ENCODE assay signal across 8 cellular contexts in the genomic region with DNA sequence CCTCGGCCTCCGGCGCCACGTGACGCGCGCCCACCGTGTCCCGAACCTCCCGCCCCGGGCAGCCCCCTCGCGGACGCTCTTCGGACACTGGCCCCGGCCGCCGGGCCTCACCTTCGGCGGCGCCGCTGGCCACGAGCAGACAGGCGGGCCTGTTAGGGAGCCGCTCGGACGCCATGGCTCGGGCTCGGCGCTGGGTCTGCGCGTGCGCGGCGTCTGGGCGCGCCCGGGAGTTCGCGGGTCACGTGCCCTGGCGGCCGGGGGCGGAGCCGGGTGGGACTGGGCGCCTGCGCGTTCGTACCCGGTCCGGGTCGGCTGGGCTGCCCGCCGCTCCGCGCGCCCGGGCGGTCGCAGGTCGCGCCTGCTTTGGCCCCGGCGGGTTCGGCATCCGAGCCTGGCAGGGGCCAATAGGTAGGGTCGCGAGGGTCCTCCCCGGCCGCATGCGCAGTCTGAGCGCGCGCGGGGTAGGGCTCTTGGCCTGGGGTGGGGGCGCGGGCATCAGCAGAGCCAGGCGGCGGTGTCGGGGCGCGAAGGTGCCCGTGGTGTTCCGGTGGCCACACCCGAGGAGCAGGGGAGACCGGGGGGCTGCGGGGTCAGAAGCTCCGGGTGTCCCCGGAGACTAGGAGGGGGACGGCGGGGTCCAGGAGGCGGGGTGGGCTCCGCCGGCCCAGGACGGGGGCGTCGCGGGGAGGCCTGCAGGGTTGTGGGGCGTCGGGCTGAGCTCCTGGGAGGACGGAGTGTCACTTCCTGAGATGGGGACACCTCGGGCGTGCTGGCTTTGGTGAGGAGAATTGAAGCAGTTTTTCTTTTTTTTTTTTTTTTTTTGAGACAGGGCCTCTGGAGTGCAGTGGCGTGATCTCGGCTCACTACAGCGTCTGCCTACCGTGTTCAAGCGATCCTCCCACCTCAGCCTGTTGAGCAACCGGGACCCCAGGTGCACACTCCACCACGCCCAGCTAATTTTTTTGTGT. TPM values are rescaled to one million over a fixed set of nuclear protein-coding genes. Genes with fewer than 3 reads are reported as not detected.
DNase-seq lines count a peak whose midpoint lies in the region; ATAC-seq and TF ChIP-seq lines count a peak whose summit lies in the region.

A gene with protein sequence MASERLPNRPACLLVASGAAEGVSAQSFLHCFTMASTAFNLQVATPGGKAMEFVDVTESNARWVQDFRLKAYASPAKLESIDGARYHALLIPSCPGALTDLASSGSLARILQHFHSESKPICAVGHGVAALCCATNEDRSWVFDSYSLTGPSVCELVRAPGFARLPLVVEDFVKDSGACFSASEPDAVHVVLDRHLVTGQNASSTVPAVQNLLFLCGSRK (minus strand): TSS at position 200 of the 968 bp plus-strand sequence. CDS start 25 bp downstream, at position 175.

- H4K20me1 ChIP-seq in OCI-LY7 (ENCODE audit: insufficient read depth, low read length), result no peaks in the 10 kb centered on the region

- H2AFZ ChIP-seq in OCI-LY7 (ENCODE audit: low read length), result peak within 1 kb of the TSS; percentile 71; the same call in 1 of the 2 replicates

- DNase-seq in Caco-2 (peak; percentile 91 to 98), OCI-LY7 (ENCODE audit: low spot score) (peak; percentile 93), activated T-cell treated with anti-CD3 and anti-CD28 coated beads for 1 hour (ENCODE audit: low read depth) (peak; percentile 92), epidermal melanocyte (ENCODE audit: insufficient read length, low spot score) (peak; percentile 100), mucosa of descending colon (peak; percentile 94 to 97 (median 95))
- DNase-seq in stimulated activated CD8-positive, alpha-beta memory T cell treated with anti-CD3 and anti-CD28 coated beads, Interleukin-4, amount 100 ng/mL, for 24 hours (ENCODE audit: low read depth), result peak; percentile 95

- H3K4me3 ChIP-seq in Caco-2 (ENCODE audit: low read depth, low read length) (peak within 1 kb of the TSS; percentile 89), HUES6 (ENCODE audit: low read depth, low read length) (peak within 1 kb of the TSS; percentile 96), OCI-LY7 (ENCODE audit: low read depth, low read length, poor library complexity, severe bottlenecking) (peak within 1 kb of the TSS; percentile 95), mucosa of descending colon (peak within 1 kb of the TSS; percentile 80)

- H3K4me1 ChIP-seq in Caco-2 (peaks cover 13% of the 10 kb centered on the region), HUES6 (ENCODE audit: control insufficient read depth, insufficient read depth, low read length) (peaks cover 27% of the 10 kb centered on the region), OCI-LY7 (ENCODE audit: insufficient read depth, low read length, poor library complexity, severe bottlenecking) (peaks cover 22% of the 10 kb centered on the region), mucosa of descending colon (ENCODE audit: low read depth) (peaks cover 23% of the 10 kb centered on the region)

- H3K9me3 ChIP-seq in Caco-2 (no peaks in the 10 kb centered on the region), HUES6 (ENCODE audit: control insufficient read depth, insufficient read depth, low read depth, low read length) (no peaks in the 10 kb centered on the region), OCI-LY7 (ENCODE audit: low read length) (no peaks in the 10 kb centered on the region), mucosa of descending colon (no peaks in the 10 kb centered on the region)

- no peaks in the 10 kb centered on the region for H3K9me2 ChIP-seq in OCI-LY7 (ENCODE audit: insufficient read depth, low read length)

- H3K4me1 Mint-ChIP-seq in Caco-2 (ENCODE audit: low read depth, unreplicated experiment), result no peaks in the 10 kb centered on the region

- H3K36me3 ChIP-seq in Caco-2 (ENCODE audit: control insufficient read depth, insufficient read depth, low read length) (peaks cover 1% of the 10 kb centered on the region), HUES6 (ENCODE audit: control insufficient read depth, insufficient read depth, low read length) (peaks cover 29% of the 10 kb centered on the region), OCI-LY7 (ENCODE audit: insufficient read depth, low read length) (peaks cover 24% of the 10 kb centered on the region; the same call in 1 of the 2 replicates), mucosa of descending colon (ENCODE audit: low read depth) (no peaks in the 10 kb centered on the region)

- H3K27me3 ChIP-seq in Caco-2 (replicated peaks; ENCODE audit: control insufficient read depth, insufficient read depth, low read length) (no peaks in the 10 kb centered on the region), HUES6 (ENCODE audit: control insufficient read depth, insufficient read depth, low read length) (no peaks in the 10 kb centered on the region)

- ATAC-seq in GM21390 (IDR thresholded peaks at IDR 0.05; ENCODE audit: unreplicated experiment) (peak; percentile 59), mucosa of descending colon (peak; percentile 94)

- no peaks in the 10 kb centered on the region for H3K9me3 Mint-ChIP-seq in Caco-2 (ENCODE audit: unreplicated experiment)

- intact Hi-C loops in Caco-2 (cut with micrococcal nuclease; ENCODE audit: unreplicated experiment), result no loop called here
- intact Hi-C loops in OCI-LY7 (cut with micrococcal nuclease; ENCODE audit: unreplicated experiment), result loop anchor here (2.0 kb wide), 1 partner anchor 19 kb away; no protein-coding TSS in a partner anchor
- intact Hi-C loops in mucosa of descending colon (cut with DNase I, micrococcal nuclease), result no loop called here

- peaks cover 27% of the 10 kb centered on the region for H3K36me3 Mint-ChIP-seq in Caco-2 (ENCODE audit: insufficient read depth, unreplicated experiment)

- peak within 1 kb of the TSS; percentile 86 for H3K27ac ChIP-seq in HUES6 (ENCODE audit: low read depth, low read length)
- H3K27ac ChIP-seq in OCI-LY7 (ENCODE audit: low read depth, low read length, poor library complexity, severe bottlenecking), result peak within 1 kb of the TSS; percentile 57

- H3K79me2 ChIP-seq in OCI-LY7 (ENCODE audit: insufficient read depth, low read depth, low read length), result peaks cover 32% of the 10 kb centered on the region

- H3K4me3 Mint-ChIP-seq in Caco-2 (ENCODE audit: unreplicated experiment), result peak within 1 kb of the TSS; percentile 80

- H3K9ac ChIP-seq in HUES6 (ENCODE audit: low read length), result peak within 1 kb of the TSS; percentile 93

- H3K27ac Mint-ChIP-seq in Caco-2 (ENCODE audit: unreplicated experiment), result peak within 1 kb of the TSS; percentile 42

- H3K4me2 ChIP-seq in OCI-LY7 (ENCODE audit: low read length), result peak within 1 kb of the TSS; percentile 90

- BruUV-seq in Caco-2 (replicated peaks; lab: Mats Ljungman, UMichigan) (no TSS peak), OCI-LY7 (replicated peaks; lab: Mats Ljungman, UMichigan) (no TSS peak)

- POLR2A ChIA-PET in Caco-2 (lab: Charles Lee), result interaction anchor here (0.6 to 1.1 kb wide), 9 partner anchors 13 to 541 kb away, joined by 3 to 14 read pairs (median 6); a partner anchor contains a TSS
- POLR2A ChIA-PET in OCI-LY7 (lab: Charles Lee), result interaction anchor here (0.6 to 2.2 kb wide), 5 partner anchors 13 to 148 kb away, joined by 3 to 9 read pairs (median 5); a partner anchor contains a TSS

- CTCF ChIA-PET in Caco-2 (lab: Charles Lee), result interaction anchor here (0.6 to 0.8 kb wide), 5 partner anchors 9 to 501 kb away, joined by 3 to 5 read pairs (median 3); a partner anchor contains a TSS
- CTCF ChIA-PET in OCI-LY7 (lab: Charles Lee; ENCODE audit: unreplicated experiment), result no interaction called here

- no peak for TF ChIP-seq CTCF in Caco-2 (IDR thresholded peaks at IDR 0.05; ENCODE audit: insufficient read depth in 1 of 2, low read depth in 1 of 2, low read length in 1 of 2, severe bottlenecking in 1 of 2, unreplicated experiment in 1 of 2)
- TF ChIP-seq CTCF in OCI-LY7 (conservative IDR thresholded peaks at IDR 0.05; ENCODE audit: low read length), result no peak
- no peak for TF ChIP-seq CTCF in mucosa of descending colon (IDR thresholded peaks at IDR 0.05)

- H3K27me3 Mint-ChIP-seq in Caco-2 (ENCODE audit: insufficient read depth, unreplicated experiment), result no peaks in the 10 kb centered on the region

RNA-seq across cellular contexts. Expression of the gene that starts here (rescaled TPM):
- total RNA-seq in Caco-2 (2022) (85.0 and 91.5 TPM in 2 replicates), OCI-LY7 (2022) (117 and 141 TPM in 2 replicates), mucosa of descending colon (10 to 100 TPM; 51.9 to 58.8 (median 57.4) TPM)
- 73.3 and 109 TPM in 2 replicates for total RNA-seq in OCI-LY7 (2014; rRNA removed; shearing (Covaris generic))

Comparison
In these comparisons a context has a peak if more than half of its experiments do, and no peak if none do; other contexts are left out.
1. Peak in every context shown above with its lines: DNase-seq, ATAC-seq, H3K4me3 ChIP-seq and H3K27ac ChIP-seq.